20 cellular contexts compared by ENCODE assay signal in genomic region chrX:7614616-7615015, GRCh38.
A peak's percentile ranks its signal among the peaks of the same experiment; 100 is the strongest.
DNase-seq lines count a peak whose midpoint lies in the region; TF ChIP-seq lines count a peak whose summit lies in the region.
"Had no signal": no experiment of that assay in that cellular context is flagged by ENCODE, and none has a peak within 500 bp of the region (broad histone marks: within the 10 kb centered on the region; RNA-seq: fewer than 3 reads in every experiment).

No MANE protein-coding gene starts in this region.

- H3K4me1 ChIP-seq in KMS-11 (ENCODE audit: low read depth, poor library complexity, severe bottlenecking), result peaks cover 58% of the 10 kb centered on the region
- H3K4me1 ChIP-seq: uterus had no signal

- peaks cover 20% of the 10 kb centered on the region for H3K9me3 Mint-ChIP-seq in nephron progenitor cell
- H3K9me3 Mint-ChIP-seq in endothelial cell (ENCODE audit: unreplicated experiment), result no peaks in the 10 kb centered on the region
- H3K9me3 Mint-ChIP-seq: activated T-cell treated with anti-CD3 and anti-CD28 coated beads, Interleukin-2, amount 50 U/mL, for 24 hours; memory B cell had no signal

- no peak for TF ChIP-seq CTCF in KMS-11 (conservative IDR thresholded peaks at IDR 0.05; ENCODE audit: low read depth, low read length)
- TF ChIP-seq CTCF in nephron progenitor cell (IDR thresholded peaks at IDR 0.05), result no peak
- TF ChIP-seq CTCF in endothelial cell (IDR thresholded peaks at IDR 0.05; ENCODE audit: unreplicated experiment), result no peak

- peak overlapping the region; percentile 57 for H3K27ac ChIP-seq in KMS-11
- H3K27ac ChIP-seq: coronary artery, neutrophil, skin epidermis, uterus had no signal

- H2AFZ ChIP-seq in KMS-11 (ENCODE audit: low read depth), result no peak overlapping the region

- H3K4me2 ChIP-seq in KMS-11, result peak overlapping the region; percentile 68

- H3K4me3 Mint-ChIP-seq in nephron progenitor cell (no peak overlapping the region), endothelial cell (ENCODE audit: unreplicated experiment) (no peak overlapping the region)
- H3K4me3 Mint-ChIP-seq: activated CD8-positive, alpha-beta T cell treated with anti-CD3 and anti-CD28 coated beads, Interleukin-2, amount 10 ng/mL, durations not matched to agents 7 days and 5 days; activated T-cell treated with anti-CD3 and anti-CD28 coated beads, Interleukin-2, amount 50 U/mL, for 24 hours; CD4-positive, alpha-beta memory T cell; memory B cell had no signal

- H3K79me2 ChIP-seq in KMS-11 (ENCODE audit: insufficient read depth, low read depth), result no peaks in the 10 kb centered on the region

- H3K9ac ChIP-seq in KMS-11, result no peak overlapping the region

- H3K27me3 Mint-ChIP-seq in nephron progenitor cell (ENCODE audit: low read depth, poor library complexity), result peaks cover 4% of the 10 kb centered on the region
- H3K27me3 Mint-ChIP-seq in endothelial cell (ENCODE audit: unreplicated experiment), result no peaks in the 10 kb centered on the region
- H3K27me3 Mint-ChIP-seq: activated T-cell treated with anti-CD3 and anti-CD28 coated beads, Interleukin-2, amount 50 U/mL, for 24 hours; CD4-positive, alpha-beta memory T cell; memory B cell had no signal

- peaks cover 7% of the 10 kb centered on the region for H3K4me1 Mint-ChIP-seq in nephron progenitor cell
- no peaks in the 10 kb centered on the region for H3K4me1 Mint-ChIP-seq in endothelial cell (ENCODE audit: unreplicated experiment)
- H3K4me1 Mint-ChIP-seq: CD4-positive, alpha-beta memory T cell; memory B cell had no signal

- no peaks in the 10 kb centered on the region for H4K20me1 ChIP-seq in KMS-11 (ENCODE audit: insufficient read depth)

- no peak overlapping the region for H3K4me3 ChIP-seq in KMS-11 (IDR thresholded peaks at IDR 0.05; ENCODE audit: insufficient read depth, low read depth, low read length)
- H3K4me3 ChIP-seq: coronary artery, skin epidermis, uterus had no signal

- DNase-seq in NCI-H2029 (lab: John Stamatoyannopoulos, UW), result peak; percentile 85
- peak; percentile 24 for DNase-seq in NCI-H524 treated with DMSO at 0.1 percent for 48 hours (lab: John Stamatoyannopoulos, UW)
- no peak for DNase-seq in nephron progenitor cell
- DNase-seq in endothelial cell (ENCODE audit: low spot score), result no peak
- no peak for DNase-seq in pons (ENCODE audit: low spot score)
- no peak for DNase-seq in COLO829 (ENCODE audit: low spot score)
- DNase-seq: activated CD8-positive, alpha-beta T cell treated with anti-CD3 and anti-CD28 coated beads, Interleukin-2, amount 10 ng/mL, durations not matched to agents 7 days and 5 days; activated naive CD4-positive, alpha-beta T cell; activated T-cell treated with anti-CD3 and anti-CD28 coated beads, Interleukin-2, amount 50 U/mL, for 24 hours; CD4-positive, alpha-beta memory T cell; KG1; kidney glomerular epithelial cell; NCI-H226; stimulated activated CD4-positive, alpha-beta T cell treated with anti-CD3 and anti-CD28 coated beads, Interleukin-1b, Interleukin-23, amount 100 ng/mL, for 48 hours; uterus had no signal

- H3K27ac Mint-ChIP-seq in nephron progenitor cell (peak overlapping the region; percentile 66), endothelial cell (ENCODE audit: unreplicated experiment) (no peak overlapping the region)
- H3K27ac Mint-ChIP-seq: activated CD8-positive, alpha-beta T cell treated with anti-CD3 and anti-CD28 coated beads, Interleukin-2, amount 10 ng/mL, durations not matched to agents 7 days and 5 days; activated T-cell treated with anti-CD3 and anti-CD28 coated beads, Interleukin-2, amount 50 U/mL, for 24 hours; CD4-positive, alpha-beta memory T cell; memory B cell had no signal

- peaks cover 7% of the 10 kb centered on the region for H3K36me3 Mint-ChIP-seq in nephron progenitor cell (ENCODE audit: low read depth)
- H3K36me3 Mint-ChIP-seq in endothelial cell (ENCODE audit: low read depth, unreplicated experiment), result no peaks in the 10 kb centered on the region
- H3K36me3 Mint-ChIP-seq: CD4-positive, alpha-beta memory T cell; memory B cell had no signal

- no peaks in the 10 kb centered on the region for H3K36me3 ChIP-seq in KMS-11 (ENCODE audit: insufficient read depth)
- H3K36me3 ChIP-seq: neutrophil, uterus had no signal

- H3K27me3 ChIP-seq in KMS-11 (ENCODE audit: insufficient read depth, low read depth), result no peaks in the 10 kb centered on the region
- H3K27me3 ChIP-seq: neutrophil, uterus had no signal

Comparison
In these comparisons a context has a peak if more than half of its experiments do, and no peak if none do; other contexts are left out.
1. DNase-seq: peak in NCI-H2029 (single experiment) and NCI-H524 treated with DMSO at 0.1 percent for 48 hours (single experiment); none in nephron progenitor cell (single experiment), endothelial cell (single experiment), pons (single experiment) and COLO829 (single experiment).